Comparison of ENCODE assay signal across 9 cellular contexts in the genomic region with DNA sequence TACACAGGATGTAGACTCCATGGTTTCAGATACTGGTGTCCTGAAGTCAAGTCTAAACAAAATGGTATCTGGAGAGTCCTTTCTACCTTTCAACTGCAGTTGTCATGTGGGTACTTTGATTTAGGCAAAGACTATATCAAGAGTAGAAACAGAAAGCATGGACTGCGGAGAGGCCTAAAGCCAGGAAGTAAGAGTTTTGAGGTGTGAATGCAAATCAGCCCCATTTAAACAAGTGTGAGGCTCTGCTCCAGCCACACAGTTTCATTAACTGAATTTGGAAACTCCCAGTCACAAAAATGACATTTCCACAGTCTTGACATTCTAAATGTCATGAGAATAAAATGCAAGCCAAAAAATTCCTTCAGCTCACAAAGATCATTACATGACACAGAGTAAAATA.
DNase-seq lines count a peak whose midpoint lies in the region; ATAC-seq lines count a peak whose summit lies in the region.
"Had no signal": no experiment of that assay in that cellular context is flagged by ENCODE, and none has a peak within 500 bp of the region (broad histone marks: within the 10 kb centered on the region; RNA-seq: fewer than 3 reads in every experiment).

No MANE protein-coding gene starts in this region.

- H3K4me3 Mint-ChIP-seq in activated naive CD4-positive, alpha-beta T cell treated with anti-CD3 and anti-CD28 coated beads for 36 hours = no peak overlapping the region

- H3K27ac Mint-ChIP-seq in activated naive CD4-positive, alpha-beta T cell treated with anti-CD3 and anti-CD28 coated beads, Interleukin-2, amount 50 U/mL, for 72 hours = no peak overlapping the region
- no peak overlapping the region for H3K27ac Mint-ChIP-seq in activated naive CD4-positive, alpha-beta T cell treated with anti-CD3 and anti-CD28 coated beads for 36 hours

- CTCF ChIA-PET in activated naive CD4-positive, alpha-beta T cell treated with anti-CD3 and anti-CD28 coated beads for 36 hours (lab: Charles Lee) = no interaction called here

- DNase-seq in activated naive CD4-positive, alpha-beta T cell treated with anti-CD3 and anti-CD28 coated beads, Interleukin-2, amount 50 U/mL, for 72 hours (ENCODE audit: low spot score in 2 of 2) = no peak
- DNase-seq in activated naive CD4-positive, alpha-beta T cell treated with anti-CD3 and anti-CD28 coated beads for 36 hours = no peak
- DNase-seq in NCI-H226 (no peak), NCI-H2029 treated with DMSO at 0.1 percent for 48 hours (lab: John Stamatoyannopoulos, UW) (no peak), MV-4-11 (lab: John Stamatoyannopoulos, UW) (no peak), inferior parietal cortex (ENCODE audit: extremely low spot score) (no peak)
- DNase-seq: Peyer's patch had no signal

- peak; percentile 65 to 85 for ATAC-seq in activated naive CD4-positive, alpha-beta T cell treated with anti-CD3 and anti-CD28 coated beads, Interleukin-2, amount 50 U/mL, for 72 hours
- ATAC-seq in HG02763 (IDR thresholded peaks at IDR 0.05; ENCODE audit: unreplicated experiment) = peak; percentile 97
- peak; percentile 99 for ATAC-seq in HG03571 (IDR thresholded peaks at IDR 0.05; ENCODE audit: unreplicated experiment)

- no peaks in the 10 kb centered on the region for H3K27me3 Mint-ChIP-seq in activated naive CD4-positive, alpha-beta T cell treated with anti-CD3 and anti-CD28 coated beads for 36 hours (ENCODE audit: low read depth)

- intact Hi-C loops in activated naive CD4-positive, alpha-beta T cell treated with anti-CD3 and anti-CD28 coated beads for 36 hours (cut with micrococcal nuclease) = no loop called here

- peaks cover 8% of the 10 kb centered on the region for H3K4me1 Mint-ChIP-seq in activated naive CD4-positive, alpha-beta T cell treated with anti-CD3 and anti-CD28 coated beads for 36 hours (ENCODE audit: low read depth)

- peaks cover 0 to 4% of the 10 kb centered on the region in 2 donors for H3K36me3 Mint-ChIP-seq in activated naive CD4-positive, alpha-beta T cell treated with anti-CD3 and anti-CD28 coated beads, Interleukin-2, amount 50 U/mL, for 72 hours
- peaks cover 15% of the 10 kb centered on the region for H3K36me3 Mint-ChIP-seq in activated naive CD4-positive, alpha-beta T cell treated with anti-CD3 and anti-CD28 coated beads for 36 hours (ENCODE audit: low read depth)

- no peaks in the 10 kb centered on the region for H3K9me3 Mint-ChIP-seq in activated naive CD4-positive, alpha-beta T cell treated with anti-CD3 and anti-CD28 coated beads, Interleukin-2, amount 50 U/mL, for 72 hours
- no peaks in the 10 kb centered on the region for H3K9me3 Mint-ChIP-seq in activated naive CD4-positive, alpha-beta T cell treated with anti-CD3 and anti-CD28 coated beads for 36 hours
